8 cellular contexts compared by ENCODE assay signal in genomic region chr10:74924251-74924954, GRCh38.
A peak's percentile ranks its signal among the peaks of the same experiment; 100 is the strongest.
DNase-seq lines count a peak whose midpoint lies in the region; ATAC-seq and TF ChIP-seq lines count a peak whose summit lies in the region.

No MANE protein-coding gene starts in this region.

- H3K27me3 ChIP-seq in SJSA1 (replicated peaks), result no peaks in the 10 kb centered on the region

- no peak for ATAC-seq in activated T-helper 17 cell treated with anti-CD3 and anti-CD28 coated beads, Interleukin-2, amount 50 U/mL, for 72 hours (replicated peaks)
- no peak for ATAC-seq in HG02973 (IDR thresholded peaks at IDR 0.05; ENCODE audit: unreplicated experiment)

- H3K4me3 Mint-ChIP-seq in activated T-helper 17 cell treated with anti-CD3 and anti-CD28 coated beads, Interleukin-2, amount 50 U/mL, for 72 hours, result no peak overlapping the region

- H3K4me3 ChIP-seq in SJSA1, result no peak overlapping the region
- peak overlapping the region; percentile 20 for H3K4me3 ChIP-seq in fibroblast of villous mesenchyme (ENCODE audit: low read depth, low read length)

- H3K36me3 Mint-ChIP-seq in activated T-helper 17 cell treated with anti-CD3 and anti-CD28 coated beads, Interleukin-2, amount 50 U/mL, for 72 hours (ENCODE audit: low read depth), result peaks cover 5% of the 10 kb centered on the region

- H3K27ac Mint-ChIP-seq in activated T-helper 17 cell treated with anti-CD3 and anti-CD28 coated beads, Interleukin-2, amount 50 U/mL, for 72 hours, result no peak overlapping the region

- TF ChIP-seq CTCF in fibroblast of villous mesenchyme (IDR thresholded peaks at IDR 0.05; ENCODE audit: insufficient read depth, low read depth, low read length), result no peak

- H3K9me3 Mint-ChIP-seq in activated T-helper 17 cell treated with anti-CD3 and anti-CD28 coated beads, Interleukin-2, amount 50 U/mL, for 72 hours, result no peaks in the 10 kb centered on the region

- no peaks in the 10 kb centered on the region for H3K36me3 ChIP-seq in SJSA1

- peaks cover 61% of the 10 kb centered on the region for H3K4me1 ChIP-seq in SJSA1 (replicated peaks)

- peak; percentile 93 for DNase-seq in EL
- peak; percentile 55 to 87 for DNase-seq in SJSA1 (ENCODE audit: low read depth in 1 of 2, low spot score in 2 of 2)
- DNase-seq in fibroblast of villous mesenchyme (ENCODE audit: low read depth), result peak; percentile 96
- DNase-seq in pulmonary artery endothelial cell (ENCODE audit: low read depth, low spot score), result peak; percentile 75
- DNase-seq in GM19238 (ENCODE audit: insufficient read length, low spot score), result no peak
- DNase-seq in activated T-cell treated with anti-CD3 and anti-CD28 coated beads, Interleukin-2, amount 50 U/mL, for 48 hours, result no peak

- peaks cover 28% of the 10 kb centered on the region for H3K4me1 Mint-ChIP-seq in activated T-helper 17 cell treated with anti-CD3 and anti-CD28 coated beads, Interleukin-2, amount 50 U/mL, for 72 hours

- H3K27me3 Mint-ChIP-seq in activated T-helper 17 cell treated with anti-CD3 and anti-CD28 coated beads, Interleukin-2, amount 50 U/mL, for 72 hours, result no peaks in the 10 kb centered on the region

- H3K27ac ChIP-seq in SJSA1, result peak overlapping the region; percentile 93

- H3K9me3 ChIP-seq in SJSA1 (replicated peaks), result no peaks in the 10 kb centered on the region

Comparison
In these comparisons a context has a peak if more than half of its experiments do, and no peak if none do; other contexts are left out.
1. DNase-seq: peak in EL (single experiment), SJSA1 (2 of 2), fibroblast of villous mesenchyme (single experiment) and pulmonary artery endothelial cell (single experiment); none in GM19238 (single experiment) and activated T-cell treated with anti-CD3 and anti-CD28 coated beads, Interleukin-2, amount 50 U/mL, for 48 hours (0 of 2).